In the genomic region with DNA sequence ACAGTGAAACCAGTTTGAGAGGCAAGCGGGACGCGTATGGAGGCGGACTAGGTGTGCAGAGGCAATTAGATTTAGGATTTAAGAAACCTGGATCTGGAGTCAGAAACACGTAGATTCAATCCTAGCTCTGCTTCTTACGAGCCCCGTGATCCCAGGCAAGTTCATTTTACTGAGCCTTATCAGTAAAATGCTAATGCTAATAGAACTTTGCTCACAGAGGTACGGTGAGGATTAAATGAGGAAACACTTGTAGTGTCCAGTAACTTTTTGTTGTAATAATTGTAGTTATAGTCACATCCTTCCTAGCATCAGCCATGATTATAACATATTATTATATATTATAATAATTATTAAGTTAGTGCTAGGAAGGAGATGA, we compare ENCODE assay signal across 10 cellular contexts. TPM values are rescaled to one million over a fixed set of nuclear protein-coding genes. Genes with fewer than 3 reads are reported as not detected.
A peak's percentile ranks its signal among the peaks of the same experiment; 100 is the strongest.
DNase-seq lines count a peak whose midpoint lies in the region; ATAC-seq and TF ChIP-seq lines count a peak whose summit lies in the region.
"Had no signal": no experiment of that assay in that cellular context is flagged by ENCODE, and none has a peak within 500 bp of the region (broad histone marks: within the 10 kb centered on the region; RNA-seq: fewer than 3 reads in every experiment).

No MANE protein-coding gene starts in this region.

- H3K9me3 ChIP-seq in Panc1 (ENCODE audit: control insufficient read depth, insufficient read depth, low read depth, low read length) (no peaks in the 10 kb centered on the region), esophagus (ENCODE audit: control insufficient read depth in 2 of 2, insufficient read depth in 1 of 2, low read depth in 1 of 2, low read length in 1 of 2) (no peaks in the 10 kb centered on the region), neural cell (ENCODE audit: low read length) (no peaks in the 10 kb centered on the region)

- H3K4me3 ChIP-seq in Panc1 (ENCODE audit: low read depth in 2 of 2, low read length in 2 of 2) (peak overlapping the region; percentile 58 to 77), esophagus (ENCODE audit: low read depth in 1 of 2, low read length in 2 of 2) (peak overlapping the region; percentile 44 to 57), neural cell (ENCODE audit: low read length) (peak overlapping the region; percentile 90)

- 35 to 36% methylated on average over 8 of the region's 8 CpGs for WGBS in esophagus, 2 donors

- H3K36me3 ChIP-seq in Panc1 (ENCODE audit: control insufficient read depth, insufficient read depth, low read length) (no peaks in the 10 kb centered on the region), esophagus (ENCODE audit: control insufficient read depth in 2 of 2, insufficient read depth in 2 of 2, low read length in 1 of 2) (peaks cover 0 to 13% of the 10 kb centered on the region in 2 donors), neural cell (ENCODE audit: insufficient read depth, low read length) (no peaks in the 10 kb centered on the region)

- H3K27me3 ChIP-seq in Panc1 (ENCODE audit: control insufficient read depth, insufficient read depth, low read length) (peaks cover 11% of the 10 kb centered on the region; the same call in 1 of the 2 replicates), esophagus (ENCODE audit: control insufficient read depth in 1 of 2, insufficient read depth in 2 of 2, low read length in 2 of 2) (no peaks in the 10 kb centered on the region), neural cell (ENCODE audit: insufficient read depth, low read depth, low read length) (no peaks in the 10 kb centered on the region)

- no peaks in the 10 kb centered on the region for H4K20me1 ChIP-seq in neural cell (ENCODE audit: insufficient read depth)

- H3K79me2 ChIP-seq in neural cell (replicated peaks; ENCODE audit: insufficient read depth, low read length) = no peaks in the 10 kb centered on the region

- no peaks in the 10 kb centered on the region for H3F3A ChIP-seq in neural cell (ENCODE audit: insufficient read depth, low read length, poor library complexity, severe bottlenecking)

- peak overlapping the region; percentile 71 for H2AFZ ChIP-seq in neural cell (ENCODE audit: low read depth, low read length)

- intact Hi-C loops in Panc1 (cut with micrococcal nuclease; ENCODE audit: unreplicated experiment) = no loop called here

- no peak for TF ChIP-seq EP300 in neural cell (conservative IDR thresholded peaks at IDR 0.05; ENCODE audit: poor library complexity, severe bottlenecking)

- peak overlapping the region; percentile 40 for H3K4me2 ChIP-seq in neural cell (ENCODE audit: low read length)

- POLR2A ChIA-PET in Panc1 (lab: Charles Lee) = no interaction called here

- H3K9me2 ChIP-seq in neural cell (ENCODE audit: insufficient read depth, low read length) = no peaks in the 10 kb centered on the region

- H3K27ac ChIP-seq in 22Rv1 (peak overlapping the region; percentile 78), Panc1 (ENCODE audit: low read length) (peak overlapping the region; percentile 54; the same call in 1 of the 2 replicates), esophagus (ENCODE audit: low read depth in 2 of 2, low read length in 1 of 2) (peak overlapping the region; percentile 81 to 83), neural cell (ENCODE audit: low read length) (no peak overlapping the region)

- no peak for TF ChIP-seq CTCF in 22Rv1 (IDR thresholded peaks at IDR 0.05)
- TF ChIP-seq CTCF in Panc1 (IDR thresholded peaks at IDR 0.05) = no peak
- TF ChIP-seq CTCF in neural cell (IDR thresholded peaks at IDR 0.05; ENCODE audit: poor library complexity, severe bottlenecking) = no peak

- ATAC-seq in Panc1 = no peak
- no peak for ATAC-seq in HG03045 (IDR thresholded peaks at IDR 0.05; ENCODE audit: unreplicated experiment)

- DNase-seq in Panc1 (ENCODE audit: low read depth, low spot score) = no peak
- no peak for DNase-seq in NCI-H524 treated with DMSO at 0.1 percent for 48 hours (lab: John Stamatoyannopoulos, UW)
- DNase-seq in stimulated activated CD4-positive, alpha-beta T cell treated with anti-CD3 and anti-CD28 coated beads, Interleukin-1b, Interleukin-23, amount 100 ng/mL, for 48 hours = no peak
- no peak for DNase-seq in NCI-H1694 treated with DMSO at 0.1 percent for 48 hours (lab: John Stamatoyannopoulos, UW)
- DNase-seq: CD4-positive, CD25-positive, alpha-beta regulatory T cell; stimulated activated naive CD4-positive, alpha-beta T cell treated with Interleukin-2 at 50 U/mL for 16 hours had no signal

- no peak for TF ChIP-seq RAD21 in neural cell (conservative IDR thresholded peaks at IDR 0.05)

- in situ Hi-C loops in Panc1 (cut with HindIII; ENCODE audit: low pct_unique_long_range_greater_than_20kb, low sequenced_read_pairs) = no loop called here

- CTCF ChIA-PET in Panc1 (lab: Charles Lee) = no interaction called here

- H3K4me1 ChIP-seq in Panc1 (ENCODE audit: control insufficient read depth, insufficient read depth, low read length) (no peaks in the 10 kb centered on the region; the same call in 1 of the 2 replicates), esophagus (ENCODE audit: control insufficient read depth in 2 of 2, insufficient read depth in 2 of 2, low read length in 1 of 2) (peaks cover 0 to 14% of the 10 kb centered on the region in 2 donors)

- no TSS peak for BruUV-seq in Panc1 (replicated peaks; lab: Mats Ljungman, UMichigan)

- peak overlapping the region; percentile 74 for H3K9ac ChIP-seq in neural cell (ENCODE audit: low read length)

TF ChIP-seq in neural cell, 6 proteins besides CTCF, POLR2A, EP300 and RAD21:
- TF ChIP-seq REST (IDR thresholded peaks at IDR 0.05; ENCODE audit: borderline replicate concordance) = no peak
- TF ChIP-seq TAF1 (IDR thresholded peaks at IDR 0.05; ENCODE audit: low read depth) = no peak
- TF ChIP-seq SMC3 (conservative IDR thresholded peaks at IDR 0.05; ENCODE audit: poor library complexity) = no peak
- no peak for TF ChIP-seq MXI1 (conservative IDR thresholded peaks at IDR 0.05; ENCODE audit: poor library complexity, severe bottlenecking)
- no peak for TF ChIP-seq POLR2AphosphoS5 (IDR thresholded peaks at IDR 0.05)
- no peak for TF ChIP-seq EZH2 (IDR thresholded peaks at IDR 0.05; ENCODE audit: borderline replicate concordance, insufficient read depth, low read length, poor library complexity, severe bottlenecking)

RNA-seq across cellular contexts. Expression of gene DEF6, which starts 21.2 kb away (rescaled TPM):
- 0.59 TPM for total RNA-seq in Panc1 (2021; ENCODE audit: unreplicated experiment)
- not detected for polyA plus RNA-seq in Panc1 (2012; ENCODE audit: insufficient read length)
- polyA plus RNA-seq in esophagus (10 to 100 TPM; 25.2 to 38.6 TPM), neural cell (0.48 and 1.3 TPM in 2 replicates)
- polyA minus RNA-seq in neural cell = 0.35 and 0.49 TPM in 2 replicates

RNA-seq across cellular contexts. Expression of gene PPARD, which starts 23.5 kb away (rescaled TPM):
- 14.4 TPM for total RNA-seq in Panc1 (2021; ENCODE audit: unreplicated experiment)
- 17.8 TPM for polyA plus RNA-seq in Panc1 (2012; ENCODE audit: insufficient read length)
- 10 to 100 TPM; 28.1 to 45.1 TPM for polyA plus RNA-seq in esophagus
- 1.3 and 1.7 TPM in 2 replicates for polyA plus RNA-seq in neural cell
- 2.4 TPM in 2 replicates for polyA minus RNA-seq in neural cell

RNA-seq across cellular contexts. Expression of gene ZNF76, which starts 59.3 kb away (rescaled TPM):
- 41.5 TPM for total RNA-seq in Panc1 (2021; ENCODE audit: unreplicated experiment)
- polyA plus RNA-seq in Panc1 (2012; ENCODE audit: insufficient read length) = 43.6 TPM
- polyA plus RNA-seq in esophagus (10 to 100 TPM; 15.3 to 26.9 TPM), neural cell (26.3 and 38.6 TPM in 2 replicates)
- polyA minus RNA-seq in neural cell = 21.7 and 25.9 TPM in 2 replicates

Comparison
In these comparisons a context has a peak if more than half of its experiments do, and no peak if none do; other contexts are left out.
1. RNA of gene DEF6, which starts 21.2 kb away (polyA plus RNA-seq): 25.2 to 38.6 TPM in esophagus; 0.48 to 1.3 TPM in neural cell; every median in the first group is over 10 times any median in the second.
2. RNA of gene PPARD, which starts 23.5 kb away (polyA plus RNA-seq): 28.1 to 45.1 TPM in esophagus; 1.3 to 1.7 TPM in neural cell; every median in the first group is over 10 times any median in the second.
3. Peak in every context shown above with its lines, with median percentiles within 50 percentile points of each other: H3K4me3 ChIP-seq.